8 cellular contexts compared by ENCODE assay signal in genomic region chr22:50498322-50498861, GRCh38. TPM values are rescaled to one million over a fixed set of nuclear protein-coding genes. Genes with fewer than 3 reads are reported as not detected.
A peak's percentile ranks its signal among the peaks of the same experiment; 100 is the strongest.
DNase-seq lines count a peak whose midpoint lies in the region; ATAC-seq, FAIRE-seq and TF ChIP-seq lines count a peak whose summit lies in the region.

No MANE protein-coding gene starts in this region.

- H3K4me1 Mint-ChIP-seq in T-helper 2 cell treated with Interferon-gamma antibody and Interleukin-4, amounts not matched to agents 5 μg/mL and 100 μg/mL, for 36 hours (ENCODE audit: low read depth): peaks cover 4% of the 10 kb centered on the region

- no peak overlapping the region for H3K27ac ChIP-seq in spleen

- DNase-seq in NCI-H1092 (lab: John Stamatoyannopoulos, UW) (peak; percentile 5), astrocyte of the cerebellum (ENCODE audit: low read depth) (no peak), hippocampal formation (lab: John Stamatoyannopoulos, UW) (peak; percentile 42 to 54), spleen (no peak)
- DNase-seq in T-helper 2 cell treated with Interferon-gamma antibody and Interleukin-4, amounts not matched to agents 5 μg/mL and 100 μg/mL, for 36 hours (ENCODE audit: low spot score): peak; percentile 57

- peaks cover 0 to 11% (median 7%) of the 10 kb centered on the region in 6 donors for H3K4me1 ChIP-seq in spleen

- FAIRE-seq in G401.6 (lab: Jason Lieb, UNC): peak; percentile 96

- intact Hi-C loops in spleen (cut with DNase I; ENCODE audit: low total_unique reads): loop anchor here (10.0 kb wide), 1 partner anchor 254 kb away; the partner anchor contains the start of gene TUBGCP6

- no peaks in the 10 kb centered on the region for H3K27me3 ChIP-seq in spleen (replicated peaks in 1 of 7)

- H3K4me3 Mint-ChIP-seq in T-helper 2 cell treated with Interferon-gamma antibody and Interleukin-4, amounts not matched to agents 5 μg/mL and 100 μg/mL, for 36 hours: no peak overlapping the region

- TF ChIP-seq POLR2A in spleen (IDR thresholded peaks at IDR 0.05): no peak

- TF ChIP-seq CTCF in astrocyte of the cerebellum (IDR thresholded peaks at IDR 0.05; ENCODE audit: low read depth, low read length, missing control alignments) (peak; percentile 68), spleen (IDR thresholded peaks at IDR 0.05 in 8 of 11, conservative IDR thresholded peaks at IDR 0.05 in 3 of 11) (peak; percentile 49 to 83 (median 71))

- no peak overlapping the region for H3K27ac Mint-ChIP-seq in T-helper 2 cell treated with Interferon-gamma antibody and Interleukin-4, amounts not matched to agents 5 μg/mL and 100 μg/mL, for 36 hours

- H3K36me3 ChIP-seq in spleen: peaks cover 0 to 23% (median 14%) of the 10 kb centered on the region in 6 donors

- no peak overlapping the region for H3K4me3 ChIP-seq in astrocyte of the cerebellum (ENCODE audit: low read depth, low read length)
- no peak overlapping the region for H3K4me3 ChIP-seq in spleen

- WGBS in spleen, 5 donors: 15 to 34% (median 25%) methylated on average over 13 of the region's 13 CpGs

- peaks cover 2% of the 10 kb centered on the region for H3K36me3 Mint-ChIP-seq in T-helper 2 cell treated with Interferon-gamma antibody and Interleukin-4, amounts not matched to agents 5 μg/mL and 100 μg/mL, for 36 hours (ENCODE audit: low read depth)

- H3K9me3 Mint-ChIP-seq in T-helper 2 cell treated with Interferon-gamma antibody and Interleukin-4, amounts not matched to agents 5 μg/mL and 100 μg/mL, for 36 hours: no peaks in the 10 kb centered on the region

- in situ Hi-C loops in astrocyte of the cerebellum (cut with HindIII; ENCODE audit: low sequenced_read_pairs): no loop called here

- no peaks in the 10 kb centered on the region for H3K27me3 Mint-ChIP-seq in T-helper 2 cell treated with Interferon-gamma antibody and Interleukin-4, amounts not matched to agents 5 μg/mL and 100 μg/mL, for 36 hours (ENCODE audit: low read depth)

- ATAC-seq in GM18873 (IDR thresholded peaks at IDR 0.05; ENCODE audit: low FRiP score, unreplicated experiment): no peak
- ATAC-seq in HG03442 (IDR thresholded peaks at IDR 0.05; ENCODE audit: unreplicated experiment): no peak

- no peaks in the 10 kb centered on the region for H3K9me3 ChIP-seq in spleen

RNA-seq across cellular contexts. Expression of gene LMF2, which starts 9.1 kb away (rescaled TPM):
- 10 to 100 TPM; 62.5 to 81.1 (median 72.2) TPM for total RNA-seq in spleen
- 10 to 100 TPM; 36.6 to 71.2 (median 45.0) TPM for polyA plus RNA-seq in spleen

RNA-seq across cellular contexts. Expression of gene NCAPH2, which starts 9.6 kb away (rescaled TPM):
- 10 to 100 TPM; 33.9 to 48.0 (median 38.1) TPM for total RNA-seq in spleen
- 10 to 100 TPM; 31.4 to 43.1 (median 35.0) TPM for polyA plus RNA-seq in spleen

RNA-seq across cellular contexts. Expression of gene MIOX, which starts 11.7 kb away (rescaled TPM):
- total RNA-seq in spleen: 1 to 10 TPM in 1 of 7 donors, not detected in 6; 2.2 TPM
- under 1 TPM; 0.24 to 0.26 (median 0.26) TPM for polyA plus RNA-seq in spleen

RNA-seq across cellular contexts. Expression of gene ADM2, which starts 17.0 kb away (rescaled TPM):
- 1 to 10 TPM; 1.2 to 3.5 (median 2.6) TPM for total RNA-seq in spleen
- 1 to 10 TPM in 2 of 3 donors, under 1 TPM in 1; 0.74 to 2.1 (median 1.3) TPM for polyA plus RNA-seq in spleen

RNA-seq across cellular contexts. Expression of gene SBF1, which starts 23.6 kb away (rescaled TPM):
- total RNA-seq in spleen: 10 to 100 TPM; 65.2 to 96.9 (median 78.9) TPM
- 10 to 100 TPM; 35.7 to 63.3 (median 36.8) TPM for polyA plus RNA-seq in spleen

Comparison
In these comparisons a context has a peak if more than half of its experiments do, and no peak if none do; other contexts are left out.
1. DNase-seq: peak in NCI-H1092 (single experiment), T-helper 2 cell treated with Interferon-gamma antibody and Interleukin-4, amounts not matched to agents 5 μg/mL and 100 μg/mL, for 36 hours (single experiment) and hippocampal formation (2 of 2); none in astrocyte of the cerebellum (single experiment) and spleen (single experiment).